Comparison of ENCODE assay signal across 17 cellular contexts in genomic region chr17:80835816-80836657, GRCh38.
A peak's percentile ranks its signal among the peaks of the same experiment; 100 is the strongest.
DNase-seq lines count a peak whose midpoint lies in the region; ATAC-seq lines count a peak whose summit lies in the region.
"Had no signal": no experiment of that assay in that cellular context is flagged by ENCODE, and none has a peak within 500 bp of the region (broad histone marks: within the 10 kb centered on the region; RNA-seq: fewer than 3 reads in every experiment).

No MANE protein-coding gene starts in this region.

- H3K9me3 Mint-ChIP-seq in activated naive CD8-positive, alpha-beta T cell (ENCODE audit: low read depth) = no peaks in the 10 kb centered on the region
- H3K9me3 Mint-ChIP-seq in activated naive CD8-positive, alpha-beta T cell treated with anti-CD3 and anti-CD28 coated beads for 36 hours = no peaks in the 10 kb centered on the region
- H3K9me3 Mint-ChIP-seq: activated naive CD4-positive, alpha-beta T cell treated with anti-CD3 and anti-CD28 coated beads, Interleukin-2, amount 50 U/mL, for 72 hours; T-cell had no signal

- no peak overlapping the region for H3K23ac ChIP-seq in mesenchymal stem cell (ENCODE audit: low read length in 2 of 2)

- no peak overlapping the region for H2AK5ac ChIP-seq in mesenchymal stem cell (ENCODE audit: low read length, severe bottlenecking)

- peak overlapping the region in 1 of 2 experiments; percentile 47 for H2BK12ac ChIP-seq in mesenchymal stem cell (ENCODE audit: low read length in 2 of 2)

- no peak overlapping the region for H3K18ac ChIP-seq in mesenchymal stem cell (ENCODE audit: low read depth in 1 of 2, low read length in 2 of 2)

- no peak overlapping the region for H2BK5ac ChIP-seq in mesenchymal stem cell (ENCODE audit: low read depth, low read length, poor library complexity, severe bottlenecking)

- no peak overlapping the region for H2BK15ac ChIP-seq in mesenchymal stem cell (ENCODE audit: low read depth, poor library complexity, severe bottlenecking)

- DNase-seq in activated naive CD8-positive, alpha-beta T cell treated with anti-CD3 and anti-CD28 coated beads for 36 hours = no peak
- DNase-seq in anterior cingulate cortex (lab: John Stamatoyannopoulos, UW) (peak in 51 of 58 donors; percentile 19 to 87 (median 60)), mesenchymal stem cell (no peak), COR-L47 (lab: John Stamatoyannopoulos, UW) (no peak)
- no peak for DNase-seq in activated effector memory CD4-positive, alpha-beta T cell treated with anti-CD3 and anti-CD28 coated beads, Interleukin-2, amount 50 U/mL, for 16 hours
- DNase-seq: activated CD4-positive, alpha-beta T cell treated with anti-CD3 and anti-CD28 coated beads, Interleukin-2, amount 50 U/mL, for 1 hour; colonic mucosa; KG1; NCI-H146; stimulated activated CD4-positive, alpha-beta T cell treated with anti-CD3 and anti-CD28 coated beads, Interleukin-1b, Interleukin-23, amount 100 ng/mL, for 48 hours; stimulated activated CD8-positive, alpha-beta memory T cell treated with anti-CD3 and anti-CD28 coated beads, Interleukin-4, amount 100 ng/mL, for 48 hours; T-cell had no signal

- no peak overlapping the region for H2BK120ac ChIP-seq in mesenchymal stem cell (ENCODE audit: low read depth, low read length)

- H2AFZ ChIP-seq in mesenchymal stem cell (ENCODE audit: low read depth, low read length) = no peak overlapping the region

- peaks cover 6% of the 10 kb centered on the region for H3K9me3 ChIP-seq in mesenchymal stem cell (ENCODE audit: control insufficient read depth, low read length)
- H3K9me3 ChIP-seq: colonic mucosa, Peyer's patch had no signal

- no peaks in the 10 kb centered on the region for H3K27me3 Mint-ChIP-seq in activated naive CD8-positive, alpha-beta T cell
- no peaks in the 10 kb centered on the region for H3K27me3 Mint-ChIP-seq in activated naive CD8-positive, alpha-beta T cell treated with anti-CD3 and anti-CD28 coated beads for 36 hours
- H3K27me3 Mint-ChIP-seq: T-cell had no signal

- peaks cover 16% of the 10 kb centered on the region for H3K4me1 ChIP-seq in mesenchymal stem cell (ENCODE audit: control insufficient read depth, insufficient read depth, low read depth, low read length)

- H4K8ac ChIP-seq in mesenchymal stem cell (ENCODE audit: low read length) = no peak overlapping the region

- H3K4ac ChIP-seq in mesenchymal stem cell (ENCODE audit: low read depth in 1 of 2, low read length in 2 of 2) = peak overlapping the region in 1 of 2 experiments; percentile 32

- peaks cover 34% of the 10 kb centered on the region for H3K4me1 Mint-ChIP-seq in activated naive CD8-positive, alpha-beta T cell (ENCODE audit: low read depth)
- peaks cover 28% of the 10 kb centered on the region for H3K4me1 Mint-ChIP-seq in activated naive CD8-positive, alpha-beta T cell treated with anti-CD3 and anti-CD28 coated beads for 36 hours

- no peak overlapping the region for H3K9ac ChIP-seq in mesenchymal stem cell (ENCODE audit: low read length)

- H3K36me3 ChIP-seq in mesenchymal stem cell (ENCODE audit: control insufficient read depth in 1 of 2, insufficient read depth in 2 of 2, low read depth in 1 of 2, low read length in 2 of 2) = peaks cover 29 to 43% of the 10 kb centered on the region in 2 experiments
- H3K36me3 ChIP-seq: colonic mucosa had no signal

- no peak for ATAC-seq in HG03342 (IDR thresholded peaks at IDR 0.05; ENCODE audit: unreplicated experiment)
- ATAC-seq: activated naive CD4-positive, alpha-beta T cell treated with anti-CD3 and anti-CD28 coated beads, Interleukin-2, amount 50 U/mL, for 72 hours; T-cell had no signal

- H3K27ac ChIP-seq in mesenchymal stem cell (ENCODE audit: low read length, poor library complexity, severe bottlenecking) (no peak overlapping the region), temporal lobe (ENCODE audit: low read depth, low read length) (peak overlapping the region; percentile 42)
- H3K27ac ChIP-seq: colonic mucosa, Peyer's patch had no signal

- H3K4me2 ChIP-seq in mesenchymal stem cell (ENCODE audit: low read length, poor library complexity, severe bottlenecking) = no peak overlapping the region

- no peak overlapping the region for H3K4me3 ChIP-seq in mesenchymal stem cell (ENCODE audit: insufficient read depth in 1 of 2, low read depth in 1 of 2, low read length in 2 of 2)
- H3K4me3 ChIP-seq: colonic mucosa, Peyer's patch had no signal

- H4K91ac ChIP-seq in mesenchymal stem cell (ENCODE audit: low read length) = peak overlapping the region; percentile 29

- H3K79me1 ChIP-seq in mesenchymal stem cell (replicated peaks; ENCODE audit: low read length, poor library complexity, severe bottlenecking) = peaks cover 3% of the 10 kb centered on the region

- peaks cover 2% of the 10 kb centered on the region for H3K36me3 Mint-ChIP-seq in activated naive CD8-positive, alpha-beta T cell
- peaks cover 6% of the 10 kb centered on the region for H3K36me3 Mint-ChIP-seq in activated naive CD8-positive, alpha-beta T cell treated with anti-CD3 and anti-CD28 coated beads for 36 hours

- no peak overlapping the region for H3K4me3 Mint-ChIP-seq in activated naive CD8-positive, alpha-beta T cell
- no peak overlapping the region for H3K4me3 Mint-ChIP-seq in activated naive CD8-positive, alpha-beta T cell treated with anti-CD3 and anti-CD28 coated beads for 36 hours
- H3K4me3 Mint-ChIP-seq: T-cell had no signal

- no peaks in the 10 kb centered on the region for H3K27me3 ChIP-seq in mesenchymal stem cell (ENCODE audit: control insufficient read depth in 1 of 2, insufficient read depth in 1 of 2, low read length in 2 of 2)
- H3K27me3 ChIP-seq: colonic mucosa, Peyer's patch had no signal

- peak overlapping the region in 1 of 2 experiments; percentile 82 for H3K14ac ChIP-seq in mesenchymal stem cell (ENCODE audit: low read length in 2 of 2)

- 97% methylated on average over 30 of the region's 30 CpGs for WGBS in mesenchymal stem cell

- H3K27ac Mint-ChIP-seq in activated naive CD8-positive, alpha-beta T cell = peak overlapping the region; percentile 84
- no peak overlapping the region for H3K27ac Mint-ChIP-seq in activated naive CD8-positive, alpha-beta T cell treated with anti-CD3 and anti-CD28 coated beads for 36 hours

Comparison
In these comparisons a context has a peak if more than half of its experiments do, and no peak if none do; other contexts are left out.
1. DNase-seq: peak in anterior cingulate cortex (51 of 58); none in activated naive CD8-positive, alpha-beta T cell treated with anti-CD3 and anti-CD28 coated beads for 36 hours (single experiment), mesenchymal stem cell (single experiment), COR-L47 (single experiment) and activated effector memory CD4-positive, alpha-beta T cell treated with anti-CD3 and anti-CD28 coated beads, Interleukin-2, amount 50 U/mL, for 16 hours (single experiment).